Comparison of ENCODE assay signal across 8 cellular contexts in the genomic region with DNA sequence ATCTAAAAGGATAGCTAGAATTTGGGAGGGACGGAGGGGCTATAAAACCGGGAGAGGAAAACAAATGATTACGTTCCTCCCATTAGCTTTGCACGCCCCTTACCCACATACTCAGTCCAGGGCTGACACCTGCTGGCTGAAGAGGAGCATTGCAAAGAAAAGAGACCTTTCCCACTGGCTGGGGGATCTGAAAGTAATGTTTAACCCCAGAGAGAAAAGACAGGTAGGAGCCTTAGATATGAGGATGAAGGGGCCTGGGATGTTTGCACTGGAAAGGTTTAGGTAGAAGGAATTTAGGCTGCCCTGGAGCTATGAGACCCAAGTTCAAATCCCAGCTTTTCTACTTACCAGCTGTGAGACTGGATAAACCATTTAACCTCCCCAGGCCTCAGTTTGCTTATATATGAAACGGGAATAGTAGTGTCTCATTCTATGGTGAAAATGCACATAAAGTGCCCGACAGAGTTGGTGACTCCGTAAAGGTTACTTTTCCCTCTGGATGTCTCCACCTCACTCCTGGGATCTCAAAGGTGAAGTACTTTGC.
A peak's percentile ranks its signal among the peaks of the same experiment; 100 is the strongest.
DNase-seq lines count a peak whose midpoint lies in the region; ATAC-seq, FAIRE-seq and TF ChIP-seq lines count a peak whose summit lies in the region.

No MANE protein-coding gene starts in this region.

- FAIRE-seq in bronchial epithelial cell (lab: Jason Lieb, UNC), result no peak
- peak; percentile 83 for FAIRE-seq in keratinocyte (lab: Jason Lieb, UNC)

- H3K4me3 ChIP-seq in bronchial epithelial cell (ENCODE audit: low read depth, low read length) (no peak overlapping the region), keratinocyte (ENCODE audit: control insufficient read depth in 2 of 3, extremely low read depth in 1 of 3, insufficient read depth in 2 of 3, low read depth in 1 of 3, low read length in 3 of 3) (peak overlapping the region in 1 of 3 experiments; percentile 25)

- no peak overlapping the region for H3K9ac ChIP-seq in keratinocyte (ENCODE audit: control insufficient read depth, extremely low read depth, insufficient read depth, low read length)

- H3K36me3 ChIP-seq in bronchial epithelial cell (ENCODE audit: control insufficient read depth, insufficient read depth, low read length) (no peaks in the 10 kb centered on the region), keratinocyte (ENCODE audit: control insufficient read depth in 2 of 2, extremely low read depth in 1 of 2, insufficient read depth in 2 of 2, low read length in 2 of 2) (no peaks in the 10 kb centered on the region)

- no peaks in the 10 kb centered on the region for H4K20me1 ChIP-seq in keratinocyte (ENCODE audit: control insufficient read depth, extremely low read depth, insufficient read depth, low read length)

- H3K27me3 ChIP-seq in bronchial epithelial cell (ENCODE audit: control insufficient read depth, insufficient read depth, low read length), result no peaks in the 10 kb centered on the region
- H3K27me3 ChIP-seq in keratinocyte (ENCODE audit: control insufficient read depth, extremely low read depth, insufficient read depth, low read length), result no peaks in the 10 kb centered on the region

- no peak overlapping the region for H3K27ac ChIP-seq in keratinocyte (ENCODE audit: control insufficient read depth, insufficient read depth, low read length)

- peaks cover 3% of the 10 kb centered on the region for H3K4me1 ChIP-seq in keratinocyte (ENCODE audit: control insufficient read depth, extremely low read depth, insufficient read depth, low read length)

- no peaks in the 10 kb centered on the region for H3K79me2 ChIP-seq in keratinocyte (ENCODE audit: control insufficient read depth, insufficient read depth, low read length)

- DNase-seq in DMS79 treated with DMSO at 0.1 percent for 48 hours (lab: John Stamatoyannopoulos, UW), result peak; percentile 24
- DNase-seq in DMS79 (lab: John Stamatoyannopoulos, UW), result no peak
- DNase-seq in M059J (ENCODE audit: low read depth), result peak; percentile 68
- DNase-seq in SK-N-DZ (ENCODE audit: low spot score), result peak; percentile 68
- DNase-seq in bronchial epithelial cell (ENCODE audit: low read depth), result peak; percentile 31
- DNase-seq in keratinocyte (ENCODE audit: low read depth, low spot score), result no peak
- peak; percentile 25 for DNase-seq in stimulated activated CD4-positive, alpha-beta T cell treated with anti-CD3 and anti-CD28 coated beads, Interleukin-4, amount 100 ng/mL, for 24 hours

- TF ChIP-seq CTCF in bronchial epithelial cell (IDR thresholded peaks at IDR 0.05; ENCODE audit: insufficient read depth, low read length, severe bottlenecking), result peak; percentile 84
- peak; percentile 84 to 90 (median 88) for TF ChIP-seq CTCF in keratinocyte (optimal IDR thresholded peaks at IDR 0.05 in 1 of 3, IDR thresholded peaks at IDR 0.05 in 1 of 3, conservative IDR thresholded peaks at IDR 0.05 in 1 of 3; ENCODE audit: extremely low read depth in 1 of 3, insufficient read depth in 2 of 3, low read length in 3 of 3)

- dilution Hi-C loops in keratinocyte (cut with MboI; ENCODE audit: extremely low pct_ligation_motif_present, low sequenced_read_pairs), result no loop called here

- peak; percentile 85 for ATAC-seq in GM21723 (IDR thresholded peaks at IDR 0.05; ENCODE audit: unreplicated experiment)

- no peaks in the 10 kb centered on the region for H3K9me1 ChIP-seq in keratinocyte (ENCODE audit: control insufficient read depth, extremely low read depth, insufficient read depth, low read length)

- H3K4me2 ChIP-seq in keratinocyte (ENCODE audit: control insufficient read depth, extremely low read depth, insufficient read depth, low read depth, low read length), result peak overlapping the region; percentile 51

- H3K9me3 ChIP-seq in keratinocyte (ENCODE audit: control insufficient read depth, low read depth, low read length), result no peaks in the 10 kb centered on the region

- peak overlapping the region; percentile 65 for H2AFZ ChIP-seq in keratinocyte (ENCODE audit: control insufficient read depth, low read length)

Comparison
In these comparisons a context has a peak if more than half of its experiments do, and no peak if none do; other contexts are left out.
1. DNase-seq: peak in DMS79 treated with DMSO at 0.1 percent for 48 hours (single experiment), M059J (single experiment), SK-N-DZ (single experiment), bronchial epithelial cell (single experiment) and stimulated activated CD4-positive, alpha-beta T cell treated with anti-CD3 and anti-CD28 coated beads, Interleukin-4, amount 100 ng/mL, for 24 hours (single experiment); none in DMS79 (single experiment) and keratinocyte (single experiment).